In genomic region chr6:83303426-83303825, GRCh38 we compare ENCODE assay signal across 23 cellular contexts.
"Had no signal": no experiment of that assay in that cellular context is flagged by ENCODE, and none has a peak within 500 bp of the region (broad histone marks: within the 10 kb centered on the region; RNA-seq: fewer than 3 reads in every experiment).

No MANE protein-coding gene starts in this region.

- H2AFZ ChIP-seq: parathyroid adenoma had no signal

- H3K36me3 ChIP-seq: gastroesophageal sphincter, left ventricle myocardium inferior, lower lobe of right lung, prostate gland, right lobe of liver, tibial nerve, upper lobe of right lung, vagina had no signal

- H3K27ac ChIP-seq: coronary artery, gastroesophageal sphincter, left ventricle myocardium inferior, lower lobe of right lung, parathyroid adenoma, prostate gland, right lobe of liver, tibial nerve, upper lobe of right lung, vagina had no signal

- DNase-seq: effector CD4-positive, alpha-beta T cell; endodermal cell; erythroblast; kidney; left cardiac atrium; left ventricle myocardium inferior; lower lobe of right lung; mesendoderm; naive B cell; occipital lobe; retina; right lobe of liver; small intestine; stimulated activated CD4-positive, alpha-beta T cell treated with anti-CD3 and anti-CD28 coated beads, Interleukin-12 subunit alpha, Interleukin-12 subunit beta, amount 100 ng/mL, for 4 hours; stimulated activated naive CD4-positive, alpha-beta T cell treated with Interleukin-2 at 50 U/mL for 16 hours; upper lobe of right lung had no signal

- ATAC-seq: gastroesophageal sphincter, left cardiac atrium, lower lobe of right lung, right lobe of liver, upper lobe of right lung had no signal

- H3K9me3 ChIP-seq: gastroesophageal sphincter, left ventricle myocardium inferior, lower lobe of right lung, prostate gland, right lobe of liver, tibial nerve, upper lobe of right lung, vagina had no signal

- H3K79me2 ChIP-seq: parathyroid adenoma had no signal

- FAIRE-seq: endothelial cell of umbilical vein, kidney, small intestine had no signal

- H3K4me3 ChIP-seq: coronary artery, gastroesophageal sphincter, left ventricle myocardium inferior, lower lobe of right lung, prostate gland, right lobe of liver, tibial nerve, upper lobe of right lung, vagina had no signal

- H3K4me1 ChIP-seq: gastroesophageal sphincter, left ventricle myocardium inferior, lower lobe of right lung, parathyroid adenoma, prostate gland, right lobe of liver, upper lobe of right lung, vagina had no signal

- H3K27me3 ChIP-seq: gastroesophageal sphincter, right lobe of liver, tibial nerve, upper lobe of right lung, vagina had no signal

- H3K9ac ChIP-seq: parathyroid adenoma had no signal
